19 cellular contexts compared by ENCODE assay signal in the genomic region with DNA sequence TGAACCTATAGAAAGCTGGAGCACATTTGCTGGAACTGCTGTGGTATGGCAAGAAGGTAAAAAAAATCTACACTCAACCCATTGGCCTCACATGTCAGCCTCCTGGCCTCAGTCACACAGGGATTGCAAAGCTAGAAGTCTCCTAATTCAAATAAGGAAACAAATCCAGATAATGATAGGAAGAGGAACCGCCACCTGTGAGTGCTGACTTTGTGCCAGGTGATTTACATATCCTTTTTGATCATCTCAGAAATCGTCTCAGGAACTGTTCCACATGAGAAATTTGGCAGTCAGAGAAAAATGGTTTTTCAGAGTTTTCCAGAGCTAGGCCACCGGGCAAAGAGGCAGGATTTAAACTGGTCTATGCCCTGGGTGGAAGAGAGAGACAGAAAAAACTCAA. TPM values are rescaled to one million over a fixed set of nuclear protein-coding genes. Genes with fewer than 3 reads are reported as not detected.
A peak's percentile ranks its signal among the peaks of the same experiment; 100 is the strongest.
DNase-seq lines count a peak whose midpoint lies in the region; ATAC-seq and TF ChIP-seq lines count a peak whose summit lies in the region.
"Had no signal": no experiment of that assay in that cellular context is flagged by ENCODE, and none has a peak within 500 bp of the region (broad histone marks: within the 10 kb centered on the region; RNA-seq: fewer than 3 reads in every experiment).

No MANE protein-coding gene starts in this region.

- H3K27me3 Mint-ChIP-seq in Caco-2 (ENCODE audit: insufficient read depth, unreplicated experiment) = peaks cover 2% of the 10 kb centered on the region

- H3K36me3 ChIP-seq in DOHH2 (ENCODE audit: control insufficient read depth, low read length) = no peaks in the 10 kb centered on the region
- no peaks in the 10 kb centered on the region for H3K36me3 ChIP-seq in OCI-LY7 (ENCODE audit: insufficient read depth, low read length)
- no peaks in the 10 kb centered on the region for H3K36me3 ChIP-seq in osteoblast (ENCODE audit: insufficient read depth, low read length)
- no peaks in the 10 kb centered on the region for H3K36me3 ChIP-seq in Caco-2 (ENCODE audit: control insufficient read depth, insufficient read depth, low read length)
- H3K36me3 ChIP-seq: BE2C, Peyer's patch had no signal

- peak overlapping the region; percentile 36 for H3K4me3 ChIP-seq in DOHH2 (ENCODE audit: low read length)
- H3K4me3 ChIP-seq in OCI-LY7 (ENCODE audit: low read depth, low read length, poor library complexity, severe bottlenecking) = peak overlapping the region; percentile 14
- peak overlapping the region; percentile 14 for H3K4me3 ChIP-seq in osteoblast (ENCODE audit: insufficient read depth, low read length)
- H3K4me3 ChIP-seq in Caco-2 (ENCODE audit: low read depth, low read length) = no peak overlapping the region
- H3K4me3 ChIP-seq: Peyer's patch had no signal

- H3K4me1 ChIP-seq in DOHH2 (ENCODE audit: control insufficient read depth, low read length) = peaks cover 25% of the 10 kb centered on the region
- H3K4me1 ChIP-seq in OCI-LY7 (ENCODE audit: insufficient read depth, low read length, poor library complexity, severe bottlenecking) = peaks cover 25% of the 10 kb centered on the region
- peaks cover 52% of the 10 kb centered on the region for H3K4me1 ChIP-seq in osteoblast (ENCODE audit: insufficient read depth, low read length)
- H3K4me1 ChIP-seq in Caco-2 = peaks cover 22% of the 10 kb centered on the region
- H3K4me1 ChIP-seq: BE2C, Peyer's patch had no signal

- H3F3A ChIP-seq in DOHH2 (ENCODE audit: control insufficient read depth, insufficient read depth) = no peaks in the 10 kb centered on the region

- H3K4me3 Mint-ChIP-seq in Caco-2 (ENCODE audit: unreplicated experiment) = no peak overlapping the region
- H3K4me3 Mint-ChIP-seq: H9 had no signal

- H2AFZ ChIP-seq in OCI-LY7 (ENCODE audit: low read length) (peak overlapping the region; percentile 79), osteoblast (ENCODE audit: low read length) (peak overlapping the region; percentile 26)

- TF ChIP-seq CTCF in DOHH2 (IDR thresholded peaks at IDR 0.05; ENCODE audit: low read depth, low read length, poor library complexity, severe bottlenecking) (no peak), OCI-LY7 (conservative IDR thresholded peaks at IDR 0.05; ENCODE audit: low read length) (no peak), osteoblast (IDR thresholded peaks at IDR 0.05; ENCODE audit: extremely low read depth, low read depth, low read length) (no peak), Caco-2 (IDR thresholded peaks at IDR 0.05; ENCODE audit: insufficient read depth in 1 of 2, low read depth in 1 of 2, low read length in 1 of 2, severe bottlenecking in 1 of 2, unreplicated experiment in 1 of 2) (no peak)

- peak overlapping the region; percentile 56 for H3K4me2 ChIP-seq in DOHH2 (ENCODE audit: low read length)
- H3K4me2 ChIP-seq in OCI-LY7 (ENCODE audit: low read length) = peak overlapping the region; percentile 69
- H3K4me2 ChIP-seq in osteoblast (ENCODE audit: insufficient read depth, low read length) = peak overlapping the region; percentile 58

- H3K27ac ChIP-seq in DOHH2 (ENCODE audit: low read depth, low read length) (peak overlapping the region; percentile 22; the same call in 1 of the 2 replicates), OCI-LY7 (ENCODE audit: low read depth, low read length, poor library complexity, severe bottlenecking) (peak overlapping the region; percentile 28), epithelial cell of prostate (peak overlapping the region; percentile 90), osteoblast (ENCODE audit: low read depth, low read length) (peak overlapping the region; percentile 97)
- H3K27ac ChIP-seq: Peyer's patch had no signal

- no peak for ATAC-seq in HG02938 (IDR thresholded peaks at IDR 0.05; ENCODE audit: unreplicated experiment)

- POLR2A ChIA-PET in OCI-LY7 (lab: Charles Lee) (interaction anchor here (0.7 to 1.6 kb wide), 4 partner anchors 11 to 1239 kb away, joined by 3 to 4 read pairs (median 4); no protein-coding TSS in a partner anchor), Caco-2 (lab: Charles Lee) (no interaction called here)

- H4K20me1 ChIP-seq in DOHH2 (ENCODE audit: control insufficient read depth, insufficient read depth, low read depth, low read length) = no peaks in the 10 kb centered on the region
- no peaks in the 10 kb centered on the region for H4K20me1 ChIP-seq in OCI-LY7 (ENCODE audit: insufficient read depth, low read length)
- H4K20me1 ChIP-seq in osteoblast (ENCODE audit: insufficient read depth, low read length) = no peaks in the 10 kb centered on the region

- no peaks in the 10 kb centered on the region for H3K9me3 ChIP-seq in DOHH2 (ENCODE audit: control insufficient read depth, insufficient read depth, low read length)
- H3K9me3 ChIP-seq in OCI-LY7 (ENCODE audit: low read length) = no peaks in the 10 kb centered on the region
- no peaks in the 10 kb centered on the region for H3K9me3 ChIP-seq in osteoblast (ENCODE audit: low read depth, low read length)
- H3K9me3 ChIP-seq in Caco-2 = no peaks in the 10 kb centered on the region
- H3K9me3 ChIP-seq: BE2C, Peyer's patch had no signal

- no peaks in the 10 kb centered on the region for H3K27me3 ChIP-seq in DOHH2 (ENCODE audit: control insufficient read depth, low read length)
- H3K27me3 ChIP-seq in osteoblast (ENCODE audit: insufficient read depth, low read length) = no peaks in the 10 kb centered on the region
- H3K27me3 ChIP-seq in Caco-2 (replicated peaks; ENCODE audit: control insufficient read depth, insufficient read depth, low read length) = no peaks in the 10 kb centered on the region
- H3K27me3 ChIP-seq: BE2C, Peyer's patch had no signal

- intact Hi-C loops in OCI-LY7 (cut with micrococcal nuclease; ENCODE audit: unreplicated experiment) (no loop called here), Caco-2 (cut with micrococcal nuclease; ENCODE audit: unreplicated experiment) (no loop called here)

- DNase-seq in OCI-LY7 (ENCODE audit: low spot score) (peak; percentile 57), epithelial cell of prostate (ENCODE audit: low read depth, low spot score) (no peak), osteoblast (ENCODE audit: insufficient read length, low spot score, missing footprints) (no peak), cerebellar nuclear complex (lab: John Stamatoyannopoulos, UW) (no peak), NCI-H2196 (lab: John Stamatoyannopoulos, UW; ENCODE audit: unreplicated experiment) (no peak), Caco-2 (no peak)
- DNase-seq: BE2C, DMS153, H9, NCI-H1092 treated with DMSO at 0.1 percent for 48 hours, NCI-H1694, NCI-H2107, NCI-H446 treated with DMSO at 0.1 percent for 48 hours, NCI-H748 treated with DMSO at 0.1 percent for 48 hours, Peyer's patch, SHP77 had no signal

- BruUV-seq in OCI-LY7 (replicated peaks; lab: Mats Ljungman, UMichigan) (no TSS peak), Caco-2 (replicated peaks; lab: Mats Ljungman, UMichigan) (no TSS peak)

- CTCF ChIA-PET in OCI-LY7 (lab: Charles Lee; ENCODE audit: unreplicated experiment) (no interaction called here), Caco-2 (lab: Charles Lee) (no interaction called here)

- H3K27ac Mint-ChIP-seq in Caco-2 (ENCODE audit: unreplicated experiment) = no peak overlapping the region
- H3K27ac Mint-ChIP-seq: H9 had no signal

- H3K9me2 ChIP-seq in DOHH2 (replicated peaks; ENCODE audit: control insufficient read depth, low read length) = no peaks in the 10 kb centered on the region
- H3K9me2 ChIP-seq in OCI-LY7 (ENCODE audit: insufficient read depth, low read length) = no peaks in the 10 kb centered on the region

- no peaks in the 10 kb centered on the region for H3K36me3 Mint-ChIP-seq in Caco-2 (ENCODE audit: insufficient read depth, unreplicated experiment)

- peaks cover 22% of the 10 kb centered on the region for H3K4me1 Mint-ChIP-seq in Caco-2 (ENCODE audit: low read depth, unreplicated experiment)

- peaks cover 9% of the 10 kb centered on the region for H3K9me3 Mint-ChIP-seq in Caco-2 (ENCODE audit: unreplicated experiment)

- H3K79me2 ChIP-seq in DOHH2 (ENCODE audit: control insufficient read depth, low read length) = no peaks in the 10 kb centered on the region
- no peaks in the 10 kb centered on the region for H3K79me2 ChIP-seq in OCI-LY7 (ENCODE audit: insufficient read depth, low read depth, low read length)
- no peaks in the 10 kb centered on the region for H3K79me2 ChIP-seq in osteoblast (ENCODE audit: insufficient read depth, low read length)

RNA-seq across cellular contexts. Expression of a gene that starts 1.0 kb away (rescaled TPM):
- total RNA-seq in OCI-LY7 (2014; rRNA removed; shearing (Covaris generic)) = not detected in 2 replicates
- total RNA-seq in OCI-LY7 (2022) (not detected in 2 replicates), osteoblast (10.0 and 14.1 TPM in 2 replicates), Caco-2 (2022) (0.14 and 0.20 TPM in 2 replicates)
- total RNA-seq: H9, HT-29, Peyer's patch had no signal

RNA-seq across cellular contexts. Expression of a gene that starts 22.8 kb away (rescaled TPM):
- total RNA-seq in OCI-LY7 (2014; rRNA removed; shearing (Covaris generic)) = not detected in 2 replicates
- not detected in 2 replicates for total RNA-seq in OCI-LY7 (2022)
- under 0.01 TPM in 2 replicates for total RNA-seq in osteoblast
- total RNA-seq in Caco-2 (2022) = not detected in 2 replicates
- total RNA-seq: H9, HT-29, Peyer's patch had no signal

RNA-seq across cellular contexts. Expression of a gene that starts 22.9 kb away (rescaled TPM):
- total RNA-seq in OCI-LY7 (2014; rRNA removed; shearing (Covaris generic)) = 239 and 376 TPM in 2 replicates
- total RNA-seq in OCI-LY7 (2022) = 367 and 403 TPM in 2 replicates
- total RNA-seq in osteoblast = 280 and 286 TPM in 2 replicates
- total RNA-seq in Caco-2 (2022) = 289 and 315 TPM in 2 replicates

RNA-seq across cellular contexts. Expression of a gene that starts 33.2 kb away (rescaled TPM):
- total RNA-seq in OCI-LY7 (2014; rRNA removed; shearing (Covaris generic)) = not detected in 2 replicates
- total RNA-seq in OCI-LY7 (2022) (not detected in 2 replicates), osteoblast (under 0.01 and 0.29 TPM in 2 replicates), Caco-2 (2022) (not detected in 2 replicates)
- total RNA-seq: H9, HT-29, Peyer's patch had no signal

Comparison
In these comparisons a context has a peak if more than half of its experiments do, and no peak if none do; other contexts are left out.
1. H3K27ac ChIP-seq: peak in every context shown above with its lines; median percentile 97 in osteoblast; 90 in epithelial cell of prostate; 28 in OCI-LY7; 22 in DOHH2.